ENCODE assay signal across 1 cellular context in the genomic region with DNA sequence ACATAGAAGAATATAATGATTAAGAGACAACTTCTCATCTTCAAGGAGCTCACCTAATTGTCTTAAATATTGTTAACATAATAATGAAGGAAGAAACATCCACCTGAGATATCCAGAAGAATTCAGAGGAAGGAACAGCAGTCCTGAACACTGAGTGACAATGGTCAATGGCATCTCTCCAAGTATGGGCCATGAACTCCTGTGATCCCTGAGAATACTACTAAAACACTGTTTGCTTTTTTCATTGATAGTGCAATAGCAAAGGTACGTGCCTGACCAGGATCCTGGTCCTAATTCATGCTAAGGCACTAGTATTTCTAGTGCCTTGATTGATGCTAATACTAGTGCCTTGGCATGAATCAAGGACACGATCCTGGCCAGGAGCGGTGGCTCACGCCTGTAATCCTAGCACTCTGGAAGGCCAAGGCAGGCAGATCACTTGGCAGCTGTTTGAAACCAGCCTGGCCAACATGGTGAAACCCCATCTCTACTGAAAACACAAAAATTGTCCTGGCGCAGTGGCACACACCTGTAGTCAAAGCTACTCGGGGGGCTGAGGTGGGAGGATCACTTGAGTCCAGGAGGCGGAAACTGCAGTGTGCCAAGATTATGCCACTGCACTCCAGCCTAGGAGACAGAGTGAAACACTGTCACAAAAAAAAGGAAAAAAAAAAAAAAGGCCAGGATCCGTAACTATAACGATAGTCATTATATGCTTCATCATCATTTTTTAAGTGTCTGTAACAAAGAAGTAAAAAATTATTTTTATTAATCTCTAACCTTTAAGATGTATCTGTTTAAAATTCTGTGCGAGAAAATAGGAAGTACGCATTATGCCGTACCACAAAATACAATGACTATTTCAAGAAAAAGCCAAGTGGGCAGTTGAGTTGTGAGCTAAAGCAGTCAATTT.
TF ChIP-seq lines count a peak whose summit lies in the region.

No MANE protein-coding gene starts in this region.

TF ChIP-seq in WTC11, 78 proteins besides CTCF, POLR2A, EP300 and RAD21 (continued from another document):
- TF ChIP-seq, protein P1, sequence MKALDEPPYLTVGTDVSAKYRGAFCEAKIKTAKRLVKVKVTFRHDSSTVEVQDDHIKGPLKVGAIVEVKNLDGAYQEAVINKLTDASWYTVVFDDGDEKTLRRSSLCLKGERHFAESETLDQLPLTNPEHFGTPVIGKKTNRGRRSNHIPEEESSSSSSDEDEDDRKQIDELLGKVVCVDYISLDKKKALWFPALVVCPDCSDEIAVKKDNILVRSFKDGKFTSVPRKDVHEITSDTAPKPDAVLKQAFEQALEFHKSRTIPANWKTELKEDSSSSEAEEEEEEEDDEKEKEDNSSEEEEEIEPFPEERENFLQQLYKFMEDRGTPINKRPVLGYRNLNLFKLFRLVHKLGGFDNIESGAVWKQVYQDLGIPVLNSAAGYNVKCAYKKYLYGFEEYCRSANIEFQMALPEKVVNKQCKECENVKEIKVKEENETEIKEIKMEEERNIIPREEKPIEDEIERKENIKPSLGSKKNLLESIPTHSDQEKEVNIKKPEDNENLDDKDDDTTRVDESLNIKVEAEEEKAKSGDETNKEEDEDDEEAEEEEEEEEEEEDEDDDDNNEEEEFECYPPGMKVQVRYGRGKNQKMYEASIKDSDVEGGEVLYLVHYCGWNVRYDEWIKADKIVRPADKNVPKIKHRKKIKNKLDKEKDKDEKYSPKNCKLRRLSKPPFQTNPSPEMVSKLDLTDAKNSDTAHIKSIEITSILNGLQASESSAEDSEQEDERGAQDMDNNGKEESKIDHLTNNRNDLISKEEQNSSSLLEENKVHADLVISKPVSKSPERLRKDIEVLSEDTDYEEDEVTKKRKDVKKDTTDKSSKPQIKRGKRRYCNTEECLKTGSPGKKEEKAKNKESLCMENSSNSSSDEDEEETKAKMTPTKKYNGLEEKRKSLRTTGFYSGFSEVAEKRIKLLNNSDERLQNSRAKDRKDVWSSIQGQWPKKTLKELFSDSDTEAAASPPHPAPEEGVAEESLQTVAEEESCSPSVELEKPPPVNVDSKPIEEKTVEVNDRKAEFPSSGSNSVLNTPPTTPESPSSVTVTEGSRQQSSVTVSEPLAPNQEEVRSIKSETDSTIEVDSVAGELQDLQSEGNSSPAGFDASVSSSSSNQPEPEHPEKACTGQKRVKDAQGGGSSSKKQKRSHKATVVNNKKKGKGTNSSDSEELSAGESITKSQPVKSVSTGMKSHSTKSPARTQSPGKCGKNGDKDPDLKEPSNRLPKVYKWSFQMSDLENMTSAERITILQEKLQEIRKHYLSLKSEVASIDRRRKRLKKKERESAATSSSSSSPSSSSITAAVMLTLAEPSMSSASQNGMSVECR (CRISPR knock-in tag; IDR thresholded peaks at IDR 0.05; ENCODE audit: borderline replicate concordance): no peak
- peak; percentile 74 for TF ChIP-seq ZNF121 (CRISPR knock-in tag; IDR thresholded peaks at IDR 0.05)
